In genomic region chr9:131530930-131531832, GRCh38 we compare ENCODE assay signal across 8 cellular contexts. TPM values are rescaled to one million over a fixed set of nuclear protein-coding genes. Genes with fewer than 3 reads are reported as not detected.
DNase-seq lines count a peak whose midpoint lies in the region; ATAC-seq and TF ChIP-seq lines count a peak whose summit lies in the region.

UCK1 (minus strand) TSS chr9:131531263; CDS start chr9:131531174, 89 bp downstream.

- peak within 1 kb of the TSS; percentile 77 for H3K4me3 ChIP-seq in kidney epithelial cell (ENCODE audit: low read depth, low read length)

- no peaks in the 10 kb centered on the region for H3K27me3 Mint-ChIP-seq in chondrocyte (ENCODE audit: low read depth)

- H3K27me3 ChIP-seq in kidney epithelial cell (ENCODE audit: control insufficient read depth, insufficient read depth, low read length), result no peaks in the 10 kb centered on the region

- DNase-seq in AG08396 (ENCODE audit: low spot score) (peak; percentile 100), NCI-H446 treated with DMSO at 0.1 percent for 48 hours (lab: John Stamatoyannopoulos, UW) (peak; percentile 39), chondrocyte (ENCODE audit: low spot score) (no peak), kidney epithelial cell (ENCODE audit: low read depth) (no peak)
- DNase-seq in activated CD4-positive, alpha-beta T cell treated with anti-CD3 and anti-CD28 coated beads for 24 hours (ENCODE audit: low read depth in 2 of 2), result peak; percentile 62 to 65
- DNase-seq in stimulated activated CD4-positive, alpha-beta T cell treated with anti-CD3 and anti-CD28 coated beads, Interleukin-15, amount 100 ng/mL, for 24 hours, result peak; percentile 84

- H3K27ac Mint-ChIP-seq in chondrocyte (ENCODE audit: unreplicated experiment), result peak within 1 kb of the TSS; percentile 76

- peaks cover 18% of the 10 kb centered on the region for H3K4me1 Mint-ChIP-seq in chondrocyte (ENCODE audit: low read depth)

- TF ChIP-seq CTCF in chondrocyte (IDR thresholded peaks at IDR 0.05) (peak; percentile 44), kidney epithelial cell (IDR thresholded peaks at IDR 0.05; ENCODE audit: insufficient read depth, low read length, poor library complexity, severe bottlenecking) (no peak)

- peaks cover 4% of the 10 kb centered on the region for H3K36me3 ChIP-seq in kidney epithelial cell (ENCODE audit: control insufficient read depth, insufficient read depth, low read length)

- H3K9me3 Mint-ChIP-seq in chondrocyte (ENCODE audit: low read depth), result no peaks in the 10 kb centered on the region

- peaks cover 12% of the 10 kb centered on the region for H3K36me3 Mint-ChIP-seq in chondrocyte (ENCODE audit: low read depth)

- ATAC-seq in GM18907 (IDR thresholded peaks at IDR 0.05; ENCODE audit: unreplicated experiment) (peak; percentile 75), HG03175 (IDR thresholded peaks at IDR 0.05; ENCODE audit: unreplicated experiment) (peak; percentile 83)

- peak within 1 kb of the TSS; percentile 83 for H3K4me3 Mint-ChIP-seq in chondrocyte (ENCODE audit: unreplicated experiment)

RNA-seq across cellular contexts. Expression of gene UCK1, which starts in this region (rescaled TPM):
- total RNA-seq in chondrocyte, result 17.9 to 27.7 TPM (median 18.3 TPM) in 3 replicates
- 17.7 and 19.8 TPM in 2 replicates for total RNA-seq in kidney epithelial cell

Comparison
In these comparisons a context has a peak if more than half of its experiments do, and no peak if none do; other contexts are left out.
1. DNase-seq: peak in AG08396 (single experiment), NCI-H446 treated with DMSO at 0.1 percent for 48 hours (single experiment), activated CD4-positive, alpha-beta T cell treated with anti-CD3 and anti-CD28 coated beads for 24 hours (2 of 2) and stimulated activated CD4-positive, alpha-beta T cell treated with anti-CD3 and anti-CD28 coated beads, Interleukin-15, amount 100 ng/mL, for 24 hours (single experiment); none in chondrocyte (single experiment) and kidney epithelial cell (single experiment).